21 cellular contexts compared by ENCODE assay signal in the genomic region with DNA sequence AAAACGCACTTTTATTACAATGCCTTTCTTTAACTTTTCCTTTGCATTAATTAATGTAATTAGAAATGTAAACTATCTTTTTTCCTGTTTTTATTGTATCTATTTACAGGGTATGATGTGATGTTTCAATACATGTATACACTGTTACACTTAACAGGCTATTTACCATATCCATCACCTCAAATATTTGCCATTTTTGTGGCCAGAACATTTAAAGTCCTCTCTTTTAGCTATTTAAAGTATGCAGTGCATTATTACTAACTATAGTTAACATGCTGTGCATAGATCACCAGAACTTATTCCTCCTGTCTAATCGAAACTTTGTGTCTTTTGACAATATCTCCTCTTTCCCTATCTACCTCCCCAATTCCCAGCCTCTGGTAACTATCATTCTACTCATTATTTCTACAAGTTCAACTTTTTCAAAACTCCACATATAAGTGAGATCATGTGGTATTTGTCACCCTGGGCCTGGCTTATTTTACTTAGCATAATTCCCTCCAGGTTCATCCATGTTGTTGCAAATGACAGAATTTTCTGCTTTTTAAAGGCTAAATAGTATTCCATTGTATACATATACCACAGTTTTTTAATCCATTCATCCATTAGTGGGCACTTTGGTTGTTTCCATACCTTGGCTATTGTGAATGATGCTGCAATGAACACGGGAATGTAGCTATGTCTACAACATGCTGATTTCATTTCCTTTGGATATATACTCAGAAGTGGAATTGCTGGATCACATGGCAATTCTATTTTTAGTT. TPM values are rescaled to one million over a fixed set of nuclear protein-coding genes. Genes with fewer than 3 reads are reported as not detected.
"Had no signal": no experiment of that assay in that cellular context is flagged by ENCODE, and none has a peak within 500 bp of the region (broad histone marks: within the 10 kb centered on the region; RNA-seq: fewer than 3 reads in every experiment).

No MANE protein-coding gene starts in this region.

- H3K4me3 ChIP-seq: left lung, right lobe of liver, upper lobe of right lung had no signal

- H3K27ac Mint-ChIP-seq: activated CD8-positive, alpha-beta T cell treated with anti-CD3 and anti-CD28 coated beads, Interleukin-2, amount 10 ng/mL, durations not matched to agents 7 days and 5 days; activated T-helper 1 cell treated with anti-CD3 and anti-CD28 coated beads, Interleukin-12 subunit alpha, Interleukin-12 subunit beta, Interleukin-2, Interleukin-4 antibody, amounts not matched to agents 30 ng/mL and 10 ng/mL and 1 ng/mL, durations not matched to agents 14 hours and 24 hours and 36 hours; endodermal cell; natural killer cell treated with Interleukin-12 subunit alpha and Interleukin-12 subunit beta and Interleukin-15 and Interleukin-18, amount 100 ng/mL, for 72 hours; progenitor cell of endocrine pancreas; stimulated activated naive B cell treated with anti-CD40 and anti-IgM and Interleukin-4, amounts not matched to agents 10 μg/mL and 1 μg/mL and 100 μg/mL, for 72 hours had no signal

- H3K4me3 Mint-ChIP-seq: activated CD8-positive, alpha-beta T cell treated with anti-CD3 and anti-CD28 coated beads, Interleukin-2, amount 10 ng/mL, durations not matched to agents 7 days and 5 days; activated T-helper 1 cell treated with anti-CD3 and anti-CD28 coated beads, Interleukin-12 subunit alpha, Interleukin-12 subunit beta, Interleukin-2, Interleukin-4 antibody, amounts not matched to agents 30 ng/mL and 10 ng/mL and 1 ng/mL, durations not matched to agents 14 hours and 24 hours and 36 hours; endodermal cell; natural killer cell treated with Interleukin-12 subunit alpha and Interleukin-12 subunit beta and Interleukin-15 and Interleukin-18, amount 100 ng/mL, for 72 hours; stimulated activated naive B cell treated with anti-CD40 and anti-IgM and Interleukin-4, amounts not matched to agents 10 μg/mL and 1 μg/mL and 100 μg/mL, for 72 hours had no signal

- H3K27me3 Mint-ChIP-seq: progenitor cell of endocrine pancreas had no signal

- H3K36me3 Mint-ChIP-seq: brain; natural killer cell treated with Interleukin-12 subunit alpha and Interleukin-12 subunit beta and Interleukin-15 and Interleukin-18, amount 100 ng/mL, for 72 hours; stimulated activated naive B cell treated with anti-CD40 and anti-IgM and Interleukin-4, amounts not matched to agents 10 μg/mL and 1 μg/mL and 100 μg/mL, for 72 hours had no signal

- H3K4me1 ChIP-seq: right lobe of liver, upper lobe of right lung had no signal

- H3K9me3 Mint-ChIP-seq: activated T-helper 1 cell treated with anti-CD3 and anti-CD28 coated beads, Interleukin-12 subunit alpha, Interleukin-12 subunit beta, Interleukin-2, Interleukin-4 antibody, amounts not matched to agents 30 ng/mL and 10 ng/mL and 1 ng/mL, durations not matched to agents 14 hours and 24 hours and 36 hours had no signal

- ATAC-seq: activated CD8-positive, alpha-beta T cell treated with anti-CD3 and anti-CD28 coated beads, Interleukin-2, amount 10 ng/mL, durations not matched to agents 7 days and 5 days; esophagus mucosa; left lung; natural killer cell treated with Interleukin-12 subunit alpha and Interleukin-12 subunit beta and Interleukin-15 and Interleukin-18, amount 100 ng/mL, for 72 hours; right lobe of liver; stimulated activated naive B cell treated with anti-CD40 and anti-IgM and Interleukin-4, amounts not matched to agents 10 μg/mL and 1 μg/mL and 100 μg/mL, for 72 hours; upper lobe of right lung had no signal

- H3K9me3 ChIP-seq: left lung, right lobe of liver, upper lobe of right lung had no signal

- H3K27me3 ChIP-seq: left lung, right lobe of liver, upper lobe of right lung had no signal

- DNase-seq: activated CD4-positive, alpha-beta T cell treated with anti-CD3 and anti-CD28 coated beads for 4 hours; activated CD8-positive, alpha-beta T cell treated with anti-CD3 and anti-CD28 coated beads, Interleukin-2, amount 10 ng/mL, durations not matched to agents 7 days and 5 days; activated naive CD4-positive, alpha-beta T cell treated with Interleukin-2 at 50 U/mL for 16 hours; dermis blood vessel endothelial cell; endodermal cell; glutamatergic neuron; left lung; right lobe of liver; stimulated activated CD4-positive, alpha-beta T cell treated with anti-CD3 and anti-CD28 coated beads, Interleukin-2, amount 100 ng/mL, for 24 hours; stimulated activated naive B cell treated with anti-CD40 and anti-IgM and Interleukin-4, amounts not matched to agents 10 μg/mL and 1 μg/mL and 100 μg/mL, for 72 hours; T-helper 1 cell; upper lobe of right lung; WERI-Rb-1 had no signal

- H3K36me3 ChIP-seq: left lung, right lobe of liver, upper lobe of right lung, WERI-Rb-1 had no signal

- H3K27ac ChIP-seq: left lung, right lobe of liver, upper lobe of right lung, WERI-Rb-1 had no signal

- H3K4me1 Mint-ChIP-seq: stimulated activated naive B cell treated with anti-CD40 and anti-IgM and Interleukin-4, amounts not matched to agents 10 μg/mL and 1 μg/mL and 100 μg/mL, for 72 hours had no signal

RNA-seq across cellular contexts. Expression of gene OR2K2, which starts 32.8 kb away (rescaled TPM):
- total RNA-seq: activated CD8-positive, alpha-beta T cell treated with anti-CD3 and anti-CD28 coated beads, Interleukin-2, amount 10 ng/mL, durations not matched to agents 7 days and 5 days; activated T-helper 1 cell treated with anti-CD3 and anti-CD28 coated beads, Interleukin-12 subunit alpha, Interleukin-12 subunit beta, Interleukin-2, Interleukin-4 antibody, amounts not matched to agents 30 ng/mL and 10 ng/mL and 1 ng/mL, durations not matched to agents 14 hours and 24 hours and 36 hours; dermis blood vessel endothelial cell; endodermal cell; esophagus mucosa; fibroblast of villous mesenchyme; left lung; mucosa of gallbladder; natural killer cell treated with Interleukin-12 subunit alpha and Interleukin-12 subunit beta and Interleukin-15 and Interleukin-18, amount 100 ng/mL, for 72 hours; progenitor cell of endocrine pancreas; right lobe of liver; subcutaneous adipose tissue; upper lobe of right lung had no signal
